Comparison of ENCODE assay signal across 8 cellular contexts in the genomic region with DNA sequence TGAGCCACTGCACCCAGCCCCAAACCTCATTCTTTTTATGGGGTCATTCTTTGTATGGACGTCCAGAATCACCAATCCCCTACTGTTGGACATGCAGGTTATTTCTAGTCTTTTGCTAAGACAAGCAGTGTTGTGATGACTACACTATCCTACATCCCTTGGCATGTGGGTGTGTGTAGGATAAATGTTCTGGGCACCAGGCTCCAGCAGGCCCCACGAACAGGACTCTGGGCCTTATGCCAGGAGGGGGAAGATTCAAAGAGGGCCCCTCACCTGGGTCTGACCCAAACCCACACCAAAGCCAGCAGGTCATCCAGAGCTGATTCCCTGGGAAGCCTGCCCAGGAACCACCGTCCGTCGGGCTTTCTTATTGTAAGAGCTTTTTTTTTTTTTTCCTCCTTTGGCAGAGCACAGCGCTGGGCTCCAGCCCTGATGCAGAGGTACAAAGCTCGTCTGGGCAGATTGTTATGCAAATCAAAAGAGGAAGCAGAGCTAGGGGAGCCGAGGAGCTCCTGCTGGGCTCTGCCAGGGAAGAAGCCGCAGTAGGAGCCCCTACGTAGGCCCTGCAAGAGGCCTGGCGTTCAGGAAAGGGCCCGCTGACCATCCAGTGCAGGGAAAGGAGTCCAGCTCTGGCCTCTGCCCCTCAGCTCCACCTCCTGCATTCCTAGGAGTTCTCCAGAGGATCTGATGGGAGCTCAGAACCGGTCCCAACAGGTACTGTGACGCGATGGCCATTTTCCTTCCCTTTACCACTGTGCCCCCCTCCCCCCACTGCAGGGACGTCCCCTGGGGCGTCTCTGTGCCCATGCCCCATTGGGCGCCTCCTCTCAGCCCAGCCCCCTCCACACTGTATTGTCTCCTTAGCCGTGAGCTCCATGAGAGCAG. TPM values are rescaled to one million over a fixed set of nuclear protein-coding genes. Genes with fewer than 3 reads are reported as not detected.
DNase-seq lines count a peak whose midpoint lies in the region; ATAC-seq lines count a peak whose summit lies in the region.

No MANE protein-coding gene starts in this region.

- H3K27me3 ChIP-seq in NT2/D1 (ENCODE audit: insufficient read depth, insufficient read length), result no peaks in the 10 kb centered on the region
- no peaks in the 10 kb centered on the region for H3K27me3 ChIP-seq in naive thymus-derived CD4-positive, alpha-beta T cell (ENCODE audit: control insufficient read depth in 2 of 2, insufficient read depth in 2 of 2, low read length in 2 of 2)

- peak; percentile 86 for DNase-seq in activated naive CD4-positive, alpha-beta T cell treated with anti-CD3 and anti-CD28 coated beads for 36 hours
- DNase-seq in activated naive CD4-positive, alpha-beta T cell treated with Interleukin-2 at 50 U/mL for 16 hours, result no peak
- DNase-seq in NT2/D1 (ENCODE audit: low read depth, low spot score) (peak; percentile 90), HK-2 (ENCODE audit: unreplicated experiment) (no peak), NCI-H748 (lab: John Stamatoyannopoulos, UW; ENCODE audit: unreplicated experiment) (no peak)
- DNase-seq in naive thymus-derived CD4-positive, alpha-beta T cell, result peak in 1 of 9 donors; percentile 28

- H3K9me3 Mint-ChIP-seq in activated naive CD4-positive, alpha-beta T cell treated with anti-CD3 and anti-CD28 coated beads for 36 hours, result no peaks in the 10 kb centered on the region
- H3K9me3 Mint-ChIP-seq in dendritic cell treated with granulocyte-macrophage colony-stimulating factor and Interleukin-4, amounts not matched to agents 40 ng/mL and 50 ng/mL, for 4 days, result no peaks in the 10 kb centered on the region
- peaks cover 0 to 3% (median 0%) of the 10 kb centered on the region in 11 donors for H3K9me3 Mint-ChIP-seq in naive thymus-derived CD4-positive, alpha-beta T cell

- no peaks in the 10 kb centered on the region for H3K9me3 ChIP-seq in NT2/D1 (ENCODE audit: insufficient read depth, low read length)
- no peaks in the 10 kb centered on the region for H3K9me3 ChIP-seq in naive thymus-derived CD4-positive, alpha-beta T cell (ENCODE audit: control insufficient read depth in 2 of 3, low read length in 3 of 3)

- peaks cover 60% of the 10 kb centered on the region for H3K4me1 Mint-ChIP-seq in activated naive CD4-positive, alpha-beta T cell treated with anti-CD3 and anti-CD28 coated beads for 36 hours (ENCODE audit: low read depth)
- peaks cover 91% of the 10 kb centered on the region for H3K4me1 Mint-ChIP-seq in dendritic cell treated with granulocyte-macrophage colony-stimulating factor and Interleukin-4, amounts not matched to agents 40 ng/mL and 50 ng/mL, for 4 days (ENCODE audit: low read depth)
- peaks cover 21 to 86% (median 30%) of the 10 kb centered on the region in 7 donors for H3K4me1 Mint-ChIP-seq in naive thymus-derived CD4-positive, alpha-beta T cell

- peaks cover 27% of the 10 kb centered on the region for H3K36me3 Mint-ChIP-seq in activated naive CD4-positive, alpha-beta T cell treated with anti-CD3 and anti-CD28 coated beads for 36 hours (ENCODE audit: low read depth)
- peaks cover 37% of the 10 kb centered on the region for H3K36me3 Mint-ChIP-seq in dendritic cell treated with granulocyte-macrophage colony-stimulating factor and Interleukin-4, amounts not matched to agents 40 ng/mL and 50 ng/mL, for 4 days (ENCODE audit: low read depth)
- H3K36me3 Mint-ChIP-seq in naive thymus-derived CD4-positive, alpha-beta T cell, result peaks cover 0 to 18% (median 0%) of the 10 kb centered on the region in 5 donors

- POLR2A ChIA-PET in naive thymus-derived CD4-positive, alpha-beta T cell (lab: Charles Lee), result interaction anchor here (1.1 to 1.4 kb wide), 3 partner anchors 30 to 95 kb away, joined by 3 to 5 read pairs (median 3); partner anchors contain the start of gene UNC45A

- peak overlapping the region; percentile 97 for H3K27ac Mint-ChIP-seq in activated naive CD4-positive, alpha-beta T cell treated with anti-CD3 and anti-CD28 coated beads for 36 hours
- peak overlapping the region; percentile 98 for H3K27ac Mint-ChIP-seq in dendritic cell treated with granulocyte-macrophage colony-stimulating factor and Interleukin-4, amounts not matched to agents 40 ng/mL and 50 ng/mL, for 4 days
- H3K27ac Mint-ChIP-seq in naive thymus-derived CD4-positive, alpha-beta T cell, result peak overlapping the region in 8 of 9 donors; percentile 53 to 91 (median 79)

- intact Hi-C loops in activated naive CD4-positive, alpha-beta T cell treated with anti-CD3 and anti-CD28 coated beads for 36 hours (cut with micrococcal nuclease), result no loop called here
- intact Hi-C loops in dendritic cell treated with granulocyte-macrophage colony-stimulating factor and Interleukin-4, amounts not matched to agents 40 ng/mL and 50 ng/mL, for 4 days (cut with micrococcal nuclease), result loop anchor here (5.0 kb wide), 1 partner anchor 33 kb away; no protein-coding TSS in a partner anchor
- intact Hi-C loops in naive thymus-derived CD4-positive, alpha-beta T cell (cut with micrococcal nuclease), result loop anchor here in 1 of 2 donors (10.0 kb wide), 1 partner anchor 95 kb away; the partner anchor contains the start of genes HDDC3 and UNC45A

- H3K4me3 Mint-ChIP-seq in activated naive CD4-positive, alpha-beta T cell treated with anti-CD3 and anti-CD28 coated beads for 36 hours, result peak overlapping the region; percentile 84
- H3K4me3 Mint-ChIP-seq in dendritic cell treated with granulocyte-macrophage colony-stimulating factor and Interleukin-4, amounts not matched to agents 40 ng/mL and 50 ng/mL, for 4 days, result peak overlapping the region; percentile 85
- H3K4me3 Mint-ChIP-seq in naive thymus-derived CD4-positive, alpha-beta T cell, result peak overlapping the region; percentile 32 to 78 (median 58)

- H3K27me3 Mint-ChIP-seq in activated naive CD4-positive, alpha-beta T cell treated with anti-CD3 and anti-CD28 coated beads for 36 hours (ENCODE audit: low read depth), result no peaks in the 10 kb centered on the region
- peaks cover 2% of the 10 kb centered on the region for H3K27me3 Mint-ChIP-seq in dendritic cell treated with granulocyte-macrophage colony-stimulating factor and Interleukin-4, amounts not matched to agents 40 ng/mL and 50 ng/mL, for 4 days
- H3K27me3 Mint-ChIP-seq in naive thymus-derived CD4-positive, alpha-beta T cell, result no peaks in the 10 kb centered on the region

- peak overlapping the region; percentile 65 for H3K9ac ChIP-seq in NT2/D1 (ENCODE audit: insufficient read length, low read depth)

- H3K27ac ChIP-seq in naive thymus-derived CD4-positive, alpha-beta T cell (ENCODE audit: low read depth, low read length), result peak overlapping the region; percentile 35

- H3K4me3 ChIP-seq in NT2/D1 (ENCODE audit: insufficient read length, low read depth), result peak overlapping the region; percentile 25
- peak overlapping the region; percentile 2 for H3K4me3 ChIP-seq in naive thymus-derived CD4-positive, alpha-beta T cell (ENCODE audit: low read length)

- CTCF ChIA-PET in activated naive CD4-positive, alpha-beta T cell treated with anti-CD3 and anti-CD28 coated beads for 36 hours (lab: Charles Lee), result interaction anchor here (0.8 to 1.8 kb wide), 5 partner anchors 9 to 245 kb away, joined by 3 to 8 read pairs (median 5); partner anchors contain the start of gene HDDC3
- CTCF ChIA-PET in naive thymus-derived CD4-positive, alpha-beta T cell (lab: Charles Lee), result interaction anchor here (0.6 to 1.5 kb wide), 4 partner anchors 21 to 965 kb away, joined by 4 to 7 read pairs (median 6); no protein-coding TSS in a partner anchor

- H3K4me1 ChIP-seq in NT2/D1 (ENCODE audit: insufficient read depth, insufficient read length), result peaks cover 29% of the 10 kb centered on the region
- H3K4me1 ChIP-seq in naive thymus-derived CD4-positive, alpha-beta T cell (ENCODE audit: control insufficient read depth in 2 of 2, insufficient read depth in 2 of 2, low read length in 2 of 2), result peaks cover 18 to 27% of the 10 kb centered on the region in 2 donors

- no peaks in the 10 kb centered on the region for H3K36me3 ChIP-seq in NT2/D1 (ENCODE audit: insufficient read depth, insufficient read length, low read length)
- H3K36me3 ChIP-seq in naive thymus-derived CD4-positive, alpha-beta T cell (ENCODE audit: control insufficient read depth in 2 of 3, insufficient read depth in 3 of 3, low read length in 3 of 3), result no peaks in the 10 kb centered on the region

- ATAC-seq in HG02943 (IDR thresholded peaks at IDR 0.05; ENCODE audit: low read depth, unreplicated experiment), result peak; percentile 75
- no peak for ATAC-seq in naive thymus-derived CD4-positive, alpha-beta T cell

RNA-seq across cellular contexts. Expression of gene FURIN, which starts 29.0 kb away (rescaled TPM):
- 100 to 1,000 TPM; 443 to 448 TPM for total RNA-seq in activated naive CD4-positive, alpha-beta T cell treated with anti-CD3 and anti-CD28 coated beads for 36 hours
- 100 to 1,000 TPM in 1 of 5 experiments, 10 to 100 TPM in 4; 31.8 to 516 (median 58.9) TPM for total RNA-seq in naive thymus-derived CD4-positive, alpha-beta T cell
- 1 to 10 TPM; 2.0 to 4.0 TPM for polyA plus RNA-seq in naive thymus-derived CD4-positive, alpha-beta T cell

RNA-seq across cellular contexts. Expression of gene FES, which starts 44.9 kb away (rescaled TPM):
- 10 to 100 TPM; 22.6 to 24.2 TPM for total RNA-seq in activated naive CD4-positive, alpha-beta T cell treated with anti-CD3 and anti-CD28 coated beads for 36 hours
- 10 to 100 TPM in 2 of 5 experiments, 1 to 10 TPM in 3; 2.3 to 78.6 (median 9.1) TPM for total RNA-seq in naive thymus-derived CD4-positive, alpha-beta T cell
- polyA plus RNA-seq in naive thymus-derived CD4-positive, alpha-beta T cell, result not detected

Comparison
In these comparisons a context has a peak if more than half of its experiments do, and no peak if none do; other contexts are left out.
1. DNase-seq: peak in activated naive CD4-positive, alpha-beta T cell treated with anti-CD3 and anti-CD28 coated beads for 36 hours (single experiment) and NT2/D1 (single experiment); none in activated naive CD4-positive, alpha-beta T cell treated with Interleukin-2 at 50 U/mL for 16 hours (single experiment), HK-2 (single experiment) and NCI-H748 (single experiment).
2. Peak in every context shown above with its lines, with median percentiles within 50 percentile points of each other: H3K27ac Mint-ChIP-seq and H3K4me3 Mint-ChIP-seq.